In genomic region chr19:1245884-1246816, GRCh38 we compare ENCODE assay signal across 10 cellular contexts. TPM values are rescaled to one million over a fixed set of nuclear protein-coding genes. Genes with fewer than 3 reads are reported as not detected.
DNase-seq lines count a peak whose midpoint lies in the region; TF ChIP-seq lines count a peak whose summit lies in the region.
"Had no signal": no experiment of that assay in that cellular context is flagged by ENCODE, and none has a peak within 500 bp of the region (broad histone marks: within the 10 kb centered on the region; RNA-seq: fewer than 3 reads in every experiment).

No MANE protein-coding gene starts in this region.

- intact Hi-C loops in activated CD4-positive, alpha-beta memory T cell treated with anti-CD3 and anti-CD28 coated beads for 36 hours (cut with micrococcal nuclease) = no loop called here

- H3K4me1 ChIP-seq in BLaER1 = peaks cover 63% of the 10 kb centered on the region
- peaks cover 49% of the 10 kb centered on the region for H3K4me1 ChIP-seq in Karpas-422 (ENCODE audit: low read length)
- H3K4me1 ChIP-seq in parathyroid adenoma = peaks cover 35% of the 10 kb centered on the region

- H3K4me1 Mint-ChIP-seq in glutamatergic neuron (ENCODE audit: low read depth, unreplicated experiment) = peaks cover 7% of the 10 kb centered on the region
- H3K4me1 Mint-ChIP-seq in activated CD4-positive, alpha-beta memory T cell treated with anti-CD3 and anti-CD28 coated beads for 36 hours (ENCODE audit: low read depth) = peaks cover 22% of the 10 kb centered on the region

- in situ Hi-C loops in GM13977 (cut with MboI; ENCODE audit: low pct_unique_long_range_greater_than_20kb, low sequenced_read_pairs, unreplicated experiment) = no loop called here

- H3K27me3 Mint-ChIP-seq in glutamatergic neuron (ENCODE audit: unreplicated experiment) = peaks cover 6% of the 10 kb centered on the region
- H3K27me3 Mint-ChIP-seq in activated CD4-positive, alpha-beta memory T cell treated with anti-CD3 and anti-CD28 coated beads for 36 hours = no peaks in the 10 kb centered on the region

- H3K36me3 Mint-ChIP-seq in glutamatergic neuron (ENCODE audit: unreplicated experiment) = no peaks in the 10 kb centered on the region
- H3K36me3 Mint-ChIP-seq in activated CD4-positive, alpha-beta memory T cell treated with anti-CD3 and anti-CD28 coated beads for 36 hours = peaks cover 4% of the 10 kb centered on the region

- peaks cover 3% of the 10 kb centered on the region for H3K9me3 Mint-ChIP-seq in glutamatergic neuron (ENCODE audit: unreplicated experiment)
- no peaks in the 10 kb centered on the region for H3K9me3 Mint-ChIP-seq in activated CD4-positive, alpha-beta memory T cell treated with anti-CD3 and anti-CD28 coated beads for 36 hours
- H3K9me3 Mint-ChIP-seq: activated T-cell treated with anti-CD3 and anti-CD28 coated beads, Interleukin-2, amount 50 U/mL, for 4 hours had no signal

- H3K9me2 ChIP-seq in Karpas-422 (replicated peaks; ENCODE audit: insufficient read depth, low read length) = no peaks in the 10 kb centered on the region

- H3K79me2 ChIP-seq in Karpas-422 (ENCODE audit: low read length) (peaks cover 26% of the 10 kb centered on the region), parathyroid adenoma (peaks cover 4% of the 10 kb centered on the region)

- H3K36me3 ChIP-seq in BLaER1 (peaks cover 21% of the 10 kb centered on the region; the same call in 1 of the 2 replicates), Karpas-422 (ENCODE audit: insufficient read depth, low read length) (peaks cover 2% of the 10 kb centered on the region; the same call in 1 of the 2 replicates), parathyroid adenoma (ENCODE audit: control insufficient read depth, insufficient read depth, low read length) (no peaks in the 10 kb centered on the region)

- no peak overlapping the region for H3K4me3 Mint-ChIP-seq in glutamatergic neuron (ENCODE audit: unreplicated experiment)
- H3K4me3 Mint-ChIP-seq in activated CD4-positive, alpha-beta memory T cell treated with anti-CD3 and anti-CD28 coated beads for 36 hours = no peak overlapping the region
- H3K4me3 Mint-ChIP-seq: activated T-cell treated with anti-CD3 and anti-CD28 coated beads, Interleukin-2, amount 50 U/mL, for 4 hours had no signal

- peak overlapping the region; percentile 26; the same call in 1 of the 2 replicates for H3K27ac ChIP-seq in BLaER1
- peak overlapping the region; percentile 89 for H3K27ac ChIP-seq in Karpas-422 (ENCODE audit: low read length)
- peak overlapping the region; percentile 98 for H3K27ac ChIP-seq in parathyroid adenoma

- H2AFZ ChIP-seq in Karpas-422 (ENCODE audit: low read length) (no peak overlapping the region), parathyroid adenoma (no peak overlapping the region)

- peak overlapping the region; percentile 98 for H3K4me2 ChIP-seq in BLaER1
- H3K4me2 ChIP-seq in Karpas-422 (ENCODE audit: low read depth, low read length, poor library complexity, severe bottlenecking) = peak overlapping the region; percentile 94
- peak overlapping the region; percentile 9 for H3K4me2 ChIP-seq in parathyroid adenoma (ENCODE audit: low read length)

- POLR2A ChIA-PET in activated CD4-positive, alpha-beta memory T cell treated with anti-CD3 and anti-CD28 coated beads for 36 hours (lab: Charles Lee) = interaction anchor here (1.3 to 3.9 kb wide), 4 partner anchors 13 to 23 kb away, joined by 3 to 37 read pairs (median 4); partner anchors contain the start of gene CIRBP

- H4K20me1 ChIP-seq in BLaER1 = peaks cover 44% of the 10 kb centered on the region
- peaks cover 9% of the 10 kb centered on the region; the same call in 1 of the 2 replicates for H4K20me1 ChIP-seq in Karpas-422 (ENCODE audit: insufficient read depth, low read depth, low read length)

- H3K27ac Mint-ChIP-seq in glutamatergic neuron (ENCODE audit: unreplicated experiment) = peak overlapping the region; percentile 59
- no peak overlapping the region for H3K27ac Mint-ChIP-seq in activated CD4-positive, alpha-beta memory T cell treated with anti-CD3 and anti-CD28 coated beads for 36 hours

- no peak overlapping the region for H3K9ac ChIP-seq in BLaER1
- peak overlapping the region; percentile 100; the same call in 1 of the 2 replicates for H3K9ac ChIP-seq in Karpas-422 (ENCODE audit: low read length)
- H3K9ac ChIP-seq in parathyroid adenoma = no peak overlapping the region

- CTCF ChIA-PET in activated CD4-positive, alpha-beta memory T cell treated with anti-CD3 and anti-CD28 coated beads for 36 hours (lab: Charles Lee) = interaction anchor here (0.8 to 8.1 kb wide), 4 partner anchors 15 to 181 kb away, joined by 3 to 649 read pairs (median 22); partner anchors contain the start of genes CIRBP and FAM174C

- TF ChIP-seq CTCF in glutamatergic neuron (IDR thresholded peaks at IDR 0.05; ENCODE audit: partially characterized antibody, unreplicated experiment) = no peak
- TF ChIP-seq CTCF in parathyroid adenoma (IDR thresholded peaks at IDR 0.05) = no peak
- TF ChIP-seq CTCF in GM13977 (IDR thresholded peaks at IDR 0.05; ENCODE audit: extremely low read depth, insufficient read depth, missing control alignments) = no peak

- peak; percentile 70 for DNase-seq in Karpas-422
- no peak for DNase-seq in glutamatergic neuron
- no peak for DNase-seq in activated CD4-positive, alpha-beta memory T cell treated with anti-CD3 and anti-CD28 coated beads for 36 hours
- DNase-seq in GM13977 (ENCODE audit: low spot score) = no peak
- no peak for DNase-seq in OCI-M2 (lab: John Stamatoyannopoulos, UW; ENCODE audit: unreplicated experiment)
- no peak for DNase-seq in AG08395 (ENCODE audit: low spot score)
- DNase-seq: activated T-cell treated with anti-CD3 and anti-CD28 coated beads, Interleukin-2, amount 50 U/mL, for 4 hours; GDM1 had no signal

- H3K27me3 ChIP-seq in BLaER1 (no peaks in the 10 kb centered on the region), Karpas-422 (ENCODE audit: low read length) (no peaks in the 10 kb centered on the region), parathyroid adenoma (ENCODE audit: control insufficient read depth, insufficient read depth, low read length) (no peaks in the 10 kb centered on the region)

- H3K9me3 ChIP-seq in BLaER1 = no peaks in the 10 kb centered on the region
- no peaks in the 10 kb centered on the region for H3K9me3 ChIP-seq in Karpas-422 (ENCODE audit: low read length)
- no peaks in the 10 kb centered on the region for H3K9me3 ChIP-seq in parathyroid adenoma (ENCODE audit: control insufficient read depth, low read length)

- H3K4me3 ChIP-seq in BLaER1 = 0 out of 2 replicates have a peak overlapping the region, but pooled peaks have one; percentile 22
- H3K4me3 ChIP-seq in Karpas-422 (ENCODE audit: low read length) = no peak overlapping the region
- H3K4me3 ChIP-seq in parathyroid adenoma (ENCODE audit: low read depth, low read length) = no peak overlapping the region

RNA-seq across cellular contexts. Expression of gene MIDN, which starts 2.2 kb away (rescaled TPM):
- 21.4 and 40.5 TPM in 2 replicates for total RNA-seq in Karpas-422 (2014; rRNA removed; shearing (Covaris generic); ENCODE audit: low replicate concordance)
- 325 TPM for total RNA-seq in glutamatergic neuron (ENCODE audit: unreplicated experiment)
- 10 to 100 TPM; 54.1 to 54.6 TPM for total RNA-seq in activated CD4-positive, alpha-beta memory T cell treated with anti-CD3 and anti-CD28 coated beads for 36 hours

RNA-seq across cellular contexts. Expression of gene ATP5F1D, which starts 4.6 kb away (rescaled TPM):
- total RNA-seq in Karpas-422 (2014; rRNA removed; shearing (Covaris generic); ENCODE audit: low replicate concordance) = 64.3 and 110 TPM in 2 replicates
- total RNA-seq in glutamatergic neuron (ENCODE audit: unreplicated experiment) = 129 TPM
- total RNA-seq in activated CD4-positive, alpha-beta memory T cell treated with anti-CD3 and anti-CD28 coated beads for 36 hours = 100 to 1,000 TPM; 178 to 192 TPM

RNA-seq across cellular contexts. Expression of gene CBARP, which starts 8.3 kb away (rescaled TPM):
- total RNA-seq in Karpas-422 (2014; rRNA removed; shearing (Covaris generic); ENCODE audit: low replicate concordance) = 1.6 and 4.1 TPM in 2 replicates
- 74.7 TPM for total RNA-seq in glutamatergic neuron (ENCODE audit: unreplicated experiment)
- 1 to 10 TPM; 1.3 to 2.1 TPM for total RNA-seq in activated CD4-positive, alpha-beta memory T cell treated with anti-CD3 and anti-CD28 coated beads for 36 hours

RNA-seq across cellular contexts. Expression of gene CIRBP, which starts 23.0 kb away (rescaled TPM):
- total RNA-seq in Karpas-422 (2014; rRNA removed; shearing (Covaris generic); ENCODE audit: low replicate concordance) = 141 and 291 TPM in 2 replicates
- 341 TPM for total RNA-seq in glutamatergic neuron (ENCODE audit: unreplicated experiment)
- total RNA-seq in activated CD4-positive, alpha-beta memory T cell treated with anti-CD3 and anti-CD28 coated beads for 36 hours = 100 to 1,000 TPM; 171 to 173 TPM

RNA-seq across cellular contexts. Expression of gene FAM174C, which starts 29.2 kb away (rescaled TPM):
- 32.7 and 68.1 TPM in 2 replicates for total RNA-seq in Karpas-422 (2014; rRNA removed; shearing (Covaris generic); ENCODE audit: low replicate concordance)
- total RNA-seq in glutamatergic neuron (ENCODE audit: unreplicated experiment) = 17.3 TPM
- total RNA-seq in activated CD4-positive, alpha-beta memory T cell treated with anti-CD3 and anti-CD28 coated beads for 36 hours = 10 to 100 TPM; 74.8 to 76.1 TPM

Comparison
In these comparisons a context has a peak if more than half of its experiments do, and no peak if none do; other contexts are left out.
1. H3K27ac ChIP-seq: peak in every context shown above with its lines; median percentile 98 in parathyroid adenoma; 89 in Karpas-422; 26 in BLaER1.
2. H3K4me2 ChIP-seq: peak in every context shown above with its lines; median percentile 98 in BLaER1; 94 in Karpas-422; 9 in parathyroid adenoma.
3. RNA of gene CBARP, which starts 8.3 kb away (total RNA-seq): 74.7 TPM in glutamatergic neuron (single experiment); 1.3 to 2.1 TPM in activated CD4-positive, alpha-beta memory T cell treated with anti-CD3 and anti-CD28 coated beads for 36 hours and 1.6 to 4.1 TPM in Karpas-422; every median in the first group is over 10 times any median in the second.